In the genomic region with DNA sequence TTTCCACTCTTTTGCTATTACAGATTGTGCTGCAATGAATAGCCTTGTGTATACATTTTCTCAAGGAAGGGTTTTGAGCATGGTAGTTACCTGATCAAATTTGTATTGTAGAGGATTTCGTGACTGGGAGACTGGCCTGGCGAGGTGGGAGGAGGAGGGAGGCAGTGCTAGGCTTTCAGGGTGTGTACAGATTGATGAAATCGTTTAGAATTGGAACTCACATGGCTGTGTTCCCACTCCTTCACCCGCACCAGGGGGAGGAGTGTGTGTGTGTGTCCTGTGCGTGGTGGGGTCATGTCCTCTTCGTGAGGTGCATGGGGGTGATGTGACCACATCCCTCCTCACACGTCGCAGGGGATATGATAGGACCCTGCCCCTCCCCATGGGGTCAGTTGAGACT, we compare ENCODE assay signal across 11 cellular contexts. TPM values are rescaled to one million over a fixed set of nuclear protein-coding genes. Genes with fewer than 3 reads are reported as not detected.
DNase-seq lines count a peak whose midpoint lies in the region; ATAC-seq and TF ChIP-seq lines count a peak whose summit lies in the region.
"Had no signal": no experiment of that assay in that cellular context is flagged by ENCODE, and none has a peak within 500 bp of the region (broad histone marks: within the 10 kb centered on the region; RNA-seq: fewer than 3 reads in every experiment).

No MANE protein-coding gene starts in this region.

- ATAC-seq in WTC11: no peak
- ATAC-seq in HG03342 (IDR thresholded peaks at IDR 0.05; ENCODE audit: unreplicated experiment): no peak

- no peak overlapping the region for H3K27ac Mint-ChIP-seq in WTC11

- no peaks in the 10 kb centered on the region for H3K36me3 ChIP-seq in uterus
- H3K36me3 ChIP-seq: brain microvascular endothelial cell had no signal

- peaks cover 17% of the 10 kb centered on the region for H3K4me1 Mint-ChIP-seq in WTC11

- TF ChIP-seq CTCF in WTC11 (IDR thresholded peaks at IDR 0.05) (no peak), retinal pigment epithelial cell (conservative IDR thresholded peaks at IDR 0.05; ENCODE audit: low read depth, low read length) (no peak), uterus (IDR thresholded peaks at IDR 0.05) (no peak)

- no peak for TF ChIP-seq POLR2A in uterus (IDR thresholded peaks at IDR 0.05)

- DNase-seq in DMS 273 (lab: John Stamatoyannopoulos, UW; ENCODE audit: unreplicated experiment) (peak; percentile 39), DMS 273 treated with DMSO at 0.1 percent for 48 hours (lab: John Stamatoyannopoulos, UW) (no peak), WTC11 (ENCODE audit: low spot score) (no peak), retinal pigment epithelial cell (ENCODE audit: low read depth) (no peak), RPMI8226 (no peak), uterus (no peak)
- DNase-seq: brain microvascular endothelial cell, NCI-H524 treated with DMSO at 0.1 percent for 48 hours had no signal

- no peaks in the 10 kb centered on the region for H3K9me3 ChIP-seq in uterus

- peaks cover 0 to 13% of the 10 kb centered on the region in 2 donors for H3K27me3 ChIP-seq in uterus

- CTCF ChIA-PET in WTC11 (lab: Charles Lee): interaction anchor here (1.1 to 6.3 kb wide), 8 partner anchors 13 to 250 kb away, joined by 3 to 76 read pairs (median 16); no protein-coding TSS in a partner anchor

- H3K27ac ChIP-seq in uterus: no peak overlapping the region
- H3K27ac ChIP-seq: brain microvascular endothelial cell, VCaP had no signal

- H3K27me3 Mint-ChIP-seq in WTC11 (ENCODE audit: low read depth): peaks cover 31% of the 10 kb centered on the region

- H3K4me1 ChIP-seq in uterus: peaks cover 0 to 16% of the 10 kb centered on the region in 2 donors

- POLR2A ChIA-PET in WTC11 (lab: Charles Lee): interaction anchor here (1.0 to 1.2 kb wide), 2 partner anchors 63 to 113 kb away, joined by 3 to 4 read pairs; no protein-coding TSS in a partner anchor

- H3K9me3 Mint-ChIP-seq in WTC11: no peaks in the 10 kb centered on the region

- intact Hi-C loops in uterus (cut with DNase I; ENCODE audit: low total_unique reads): no loop called here

- H3K4me3 ChIP-seq in iPS-11a (ENCODE audit: low read depth, low read length): peak overlapping the region; percentile 30
- peak overlapping the region; percentile 33 for H3K4me3 ChIP-seq in retinal pigment epithelial cell (ENCODE audit: low read length)
- no peak overlapping the region for H3K4me3 ChIP-seq in uterus

- H3K4me3 Mint-ChIP-seq in WTC11: peak overlapping the region; percentile 76

- no peaks in the 10 kb centered on the region; the same call in 1 of the 2 replicates for H3K36me3 Mint-ChIP-seq in WTC11

TF ChIP-seq in WTC11, 78 proteins besides CTCF, POLR2A, EP300 and RAD21:
- no peak for TF ChIP-seq CREB1 (CRISPR knock-in tag; IDR thresholded peaks at IDR 0.05)
- no peak for TF ChIP-seq PREB (CRISPR knock-in tag; IDR thresholded peaks at IDR 0.05; ENCODE audit: borderline replicate concordance)
- TF ChIP-seq NFE2L1 (CRISPR knock-in tag; IDR thresholded peaks at IDR 0.05): no peak
- no peak for TF ChIP-seq GTF2I (CRISPR knock-in tag; conservative IDR thresholded peaks at IDR 0.05)
- no peak for TF ChIP-seq ETV6 (CRISPR knock-in tag; IDR thresholded peaks at IDR 0.05)
- no peak for TF ChIP-seq USF2 (CRISPR knock-in tag; IDR thresholded peaks at IDR 0.05)
- TF ChIP-seq E2F5 (CRISPR knock-in tag; IDR thresholded peaks at IDR 0.05): no peak

RNA-seq across cellular contexts. Expression of gene PGLYRP1, which starts 8.3 kb away (rescaled TPM):
- total RNA-seq in WTC11 (2021): not detected in 3 replicates
- not detected for total RNA-seq in uterus

RNA-seq across cellular contexts. Expression of gene CCDC61, which starts 19.3 kb away (rescaled TPM):
- 25.2 to 33.7 TPM (median 26.6 TPM) in 3 replicates for total RNA-seq in WTC11 (2021)
- 10 to 100 TPM in 2 of 4 donors, 1 to 10 TPM in 2; 1.2 to 21.5 (median 10.1) TPM for total RNA-seq in uterus

RNA-seq across cellular contexts. Expression of gene IGFL4, which starts 26.3 kb away (rescaled TPM):
- total RNA-seq in WTC11 (2021): 0.20 to 0.37 TPM (median 0.34 TPM) in 3 replicates
- total RNA-seq in uterus: not detected

RNA-seq across cellular contexts. Expression of gene NOVA2, which starts 40.9 kb away (rescaled TPM):
- 11.3 to 15.6 TPM (median 15.4 TPM) in 3 replicates for total RNA-seq in WTC11 (2021)
- total RNA-seq in uterus: 10 to 100 TPM in 1 of 4 donors, 1 to 10 TPM in 3; 1.5 to 17.6 (median 2.4) TPM

Comparison
In these comparisons a context has a peak if more than half of its experiments do, and no peak if none do; other contexts are left out.
1. H3K4me3 ChIP-seq: peak in iPS-11a (single experiment) and retinal pigment epithelial cell (single experiment); none in uterus (0 of 2).